Comparison of ENCODE assay signal across 1 cellular context in genomic region chr4:48796191-48796926, GRCh38.
TF ChIP-seq lines count a peak whose summit lies in the region.

No MANE protein-coding gene starts in this region.

TF ChIP-seq in K562, 482 proteins besides CTCF, POLR2A, EP300 and RAD21:
- no peak for TF ChIP-seq PML (IDR thresholded peaks at IDR 0.05; ENCODE audit: low read length)
- no peak for TF ChIP-seq KDM4B (IDR thresholded peaks at IDR 0.05; ENCODE audit: borderline replicate concordance in 2 of 2, low read depth in 1 of 2)
- TF ChIP-seq RBM15 (IDR thresholded peaks at IDR 0.05; ENCODE audit: insufficient read depth, low read length), result no peak
- no peak for TF ChIP-seq SMAD3 (CRISPR knock-in tag; conservative IDR thresholded peaks at IDR 0.05)
- TF ChIP-seq RBM39 (optimal IDR thresholded peaks at IDR 0.05; ENCODE audit: low read depth, low read length), result no peak
- TF ChIP-seq HDAC2 (IDR thresholded peaks at IDR 0.05), result no peak
- peak; percentile 70; the same call in 1 of the 2 replicates for TF ChIP-seq SPI1 (IDR thresholded peaks at IDR 0.05; ENCODE audit: borderline replicate concordance, low read depth, low read length)
TF ChIP-seq in K562: peak in this region for 1.
